ENCODE assay signal across 21 cellular contexts in the genomic region with DNA sequence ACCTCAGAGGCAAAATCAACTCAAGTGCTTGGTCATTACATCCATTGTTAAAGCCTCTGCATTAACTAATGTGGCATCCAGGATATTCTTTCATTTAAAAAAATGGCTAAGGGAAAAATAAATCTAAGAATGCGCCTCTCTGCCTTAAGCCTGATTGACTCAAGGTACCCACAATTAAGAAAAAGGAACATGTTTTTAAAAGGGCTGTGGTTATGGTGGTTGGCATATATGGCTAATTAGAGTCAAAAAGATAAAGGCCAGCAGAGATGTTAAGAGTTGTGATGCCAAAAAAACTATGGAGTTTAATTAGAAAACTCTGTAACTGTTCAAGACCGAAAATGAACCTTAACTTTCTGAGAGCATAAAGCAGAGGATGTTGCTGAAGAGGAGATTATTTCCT.
DNase-seq lines count a peak whose midpoint lies in the region; ATAC-seq, FAIRE-seq and TF ChIP-seq lines count a peak whose summit lies in the region.
"Had no signal": no experiment of that assay in that cellular context is flagged by ENCODE, and none has a peak within 500 bp of the region (broad histone marks: within the 10 kb centered on the region; RNA-seq: fewer than 3 reads in every experiment).

No MANE protein-coding gene starts in this region.

- intact Hi-C loops in GM12878 (cut with micrococcal nuclease; ENCODE audit: unreplicated experiment), result no loop called here

- H3K9ac ChIP-seq in GM12878 (ENCODE audit: control insufficient read depth, insufficient read depth, low read length), result no peak overlapping the region

- SMC1A ChIA-PET in GM12878 (lab: Charles Lee; ENCODE audit: uncharacterized antibody, unreplicated experiment), result interaction anchor here (1.1 to 3.2 kb wide), 10 partner anchors 8 to 214 kb away, joined by 3 to 15 read pairs (median 3); no protein-coding TSS in a partner anchor

- no peak for DNase-seq in activated T-cell treated with anti-CD3 and anti-CD28 coated beads, Interleukin-2, amount 50 U/mL, for 72 hours
- no peak for DNase-seq in activated T-cell treated with anti-CD3 and anti-CD28 coated beads, Interleukin-2, amount 50 U/mL, for 48 hours
- DNase-seq in SJSA1 (ENCODE audit: low read depth in 1 of 2, low spot score in 2 of 2) (no peak), GM12878 (ENCODE audit: low read depth, low spot score) (no peak), GM23338 (ENCODE audit: low spot score) (no peak), T1000 (lab: John Stamatoyannopoulos, UW) (no peak), NCI-H748 treated with DMSO at 0.1 percent for 48 hours (lab: John Stamatoyannopoulos, UW) (no peak)
- DNase-seq in stimulated activated naive CD8-positive, alpha-beta T cell treated with anti-CD3 and anti-CD28 coated beads, Interleukin-15, Interleukin-2, amounts not matched to agents 100 U/mL and 50 U/mL, for 24 hours, result no peak
- DNase-seq: activated T-cell treated with anti-CD3 and anti-CD28 coated beads, Interleukin-2, amount 50 U/mL, for 1 hour; NCI-H1105; NCI-H2029; NCI-H345; nucleus accumbens; Peyer's patch; SJCRH30; upper lobe of left lung had no signal

- RAD21 ChIA-PET in GM12878 (lab: Charles Lee; ENCODE audit: unreplicated experiment), result interaction anchor here (1.1 to 1.4 kb wide), 3 partner anchors 18 to 70 kb away, joined by 3 to 8 read pairs (median 4); no protein-coding TSS in a partner anchor

- no peaks in the 10 kb centered on the region for H3K9me3 Mint-ChIP-seq in activated T-cell treated with anti-CD3 and anti-CD28 coated beads, Interleukin-2, amount 50 U/mL, for 72 hours
- H3K9me3 Mint-ChIP-seq in GM23338, result no peaks in the 10 kb centered on the region
- H3K9me3 Mint-ChIP-seq: WTC11 had no signal

- H3K36me3 ChIP-seq in SJSA1, result no peaks in the 10 kb centered on the region
- H3K36me3 ChIP-seq in GM12878 (ENCODE audit: control insufficient read depth in 2 of 2, insufficient read depth in 2 of 2, low read length in 1 of 2), result no peaks in the 10 kb centered on the region
- no peaks in the 10 kb centered on the region for H3K36me3 ChIP-seq in GM23338 (ENCODE audit: insufficient read depth)
- H3K36me3 ChIP-seq: Peyer's patch, SJCRH30, upper lobe of left lung had no signal

- H3K27me3 Mint-ChIP-seq in activated T-cell treated with anti-CD3 and anti-CD28 coated beads, Interleukin-2, amount 50 U/mL, for 72 hours (ENCODE audit: low read depth), result no peaks in the 10 kb centered on the region
- peaks cover 9% of the 10 kb centered on the region for H3K27me3 Mint-ChIP-seq in GM23338 (ENCODE audit: insufficient read depth, low read depth, poor library complexity)

- H3K9me2 ChIP-seq in GM23338 (ENCODE audit: insufficient read depth), result no peaks in the 10 kb centered on the region

- H3K4me1 ChIP-seq in SJSA1 (replicated peaks) (peaks cover 18% of the 10 kb centered on the region), GM12878 (ENCODE audit: control insufficient read depth, insufficient read depth, low read length) (peaks cover 18% of the 10 kb centered on the region), GM23338 (ENCODE audit: insufficient read depth) (peaks cover 1% of the 10 kb centered on the region; the same call in 1 of the 2 replicates)
- H3K4me1 ChIP-seq: A549, Peyer's patch, SJCRH30 had no signal

- H3K27ac Mint-ChIP-seq in activated T-cell treated with anti-CD3 and anti-CD28 coated beads, Interleukin-2, amount 50 U/mL, for 72 hours, result peak overlapping the region; percentile 14
- H3K27ac Mint-ChIP-seq in GM23338, result no peak overlapping the region
- H3K27ac Mint-ChIP-seq: WTC11 had no signal

- no peak for TF ChIP-seq RAD21 in GM12878 (IDR thresholded peaks at IDR 0.05; ENCODE audit: insufficient read depth, low read depth, low read length)

- H2AFZ ChIP-seq in GM12878 (ENCODE audit: control insufficient read depth, low read depth, low read length), result no peak overlapping the region
- no peak overlapping the region for H2AFZ ChIP-seq in GM23338

- no peaks in the 10 kb centered on the region for H3K79me2 ChIP-seq in GM12878 (ENCODE audit: control insufficient read depth, insufficient read depth, low read length)
- no peaks in the 10 kb centered on the region for H3K79me2 ChIP-seq in GM23338 (replicated peaks; ENCODE audit: insufficient read depth)

- H3F3A ChIP-seq in GM23338 (replicated peaks; ENCODE audit: low read depth), result no peaks in the 10 kb centered on the region

- H3K4me2 ChIP-seq in GM12878 (ENCODE audit: control insufficient read depth, insufficient read depth) (no peak overlapping the region), GM23338 (no peak overlapping the region)
- H3K4me2 ChIP-seq: A549 had no signal

- no peak for TF ChIP-seq EP300 in GM12878 (IDR thresholded peaks at IDR 0.05; ENCODE audit: borderline replicate concordance in 1 of 2, control insufficient read depth in 1 of 2, low read depth in 2 of 2, low read length in 2 of 2)

- H4K20me1 ChIP-seq in GM12878 (ENCODE audit: control insufficient read depth, insufficient read depth), result no peaks in the 10 kb centered on the region
- no peaks in the 10 kb centered on the region for H4K20me1 ChIP-seq in GM23338 (replicated peaks; ENCODE audit: insufficient read depth)

- in situ Hi-C loops in GM12878 (cut with MboI), result no loop called here

- WGBS in GM12878 (ENCODE audit: insufficient coverage, insufficient replicate concordance, low lambda C conversion rate, missing lambda C conversion rate), result 26% methylated on average over 2 of the region's 2 CpGs

- no peak for TF ChIP-seq POLR2A in GM12878 (IDR thresholded peaks at IDR 0.05; ENCODE audit: low read depth, low read length)

- H3K4me3 ChIP-seq in SJSA1, result no peak overlapping the region
- no peak overlapping the region for H3K4me3 ChIP-seq in GM12878
- no peak overlapping the region for H3K4me3 ChIP-seq in GM23338
- H3K4me3 ChIP-seq: A549, coronary artery, Peyer's patch, SJCRH30, upper lobe of left lung had no signal

- POLR2A ChIA-PET in GM12878 (lab: Charles Lee), result no interaction called here

- H3K27me3 ChIP-seq in SJSA1 (replicated peaks), result no peaks in the 10 kb centered on the region
- no peaks in the 10 kb centered on the region for H3K27me3 ChIP-seq in GM12878 (replicated peaks in 1 of 2; ENCODE audit: control insufficient read depth in 2 of 2, insufficient read depth in 2 of 2, low read length in 1 of 2)
- H3K27me3 ChIP-seq in GM23338 (ENCODE audit: insufficient read depth), result no peaks in the 10 kb centered on the region
- H3K27me3 ChIP-seq: Peyer's patch, upper lobe of left lung had no signal

- ATAC-seq in activated T-cell treated with anti-CD3 and anti-CD28 coated beads, Interleukin-2, amount 50 U/mL, for 72 hours (replicated peaks in 1 of 2), result peak in 1 of 2 donors; percentile 11
- ATAC-seq in GM12878 (no peak; the same call in 2 of the 3 replicates), GM23338 (no peak)
- peak; percentile 75 for ATAC-seq in stimulated activated naive CD8-positive, alpha-beta T cell treated with anti-CD3 and anti-CD28 coated beads, Interleukin-15, Interleukin-2, amounts not matched to agents 100 U/mL and 50 U/mL, for 24 hours
- ATAC-seq: A549, WTC11 had no signal

- H3K27ac ChIP-seq in SJSA1, result peak overlapping the region; percentile 21
- no peak overlapping the region for H3K27ac ChIP-seq in GM12878 (ENCODE audit: control insufficient read depth, insufficient read depth)
- H3K27ac ChIP-seq in GM23338 (ENCODE audit: low read depth), result no peak overlapping the region
- H3K27ac ChIP-seq: A549, coronary artery, Peyer's patch, SJCRH30, upper lobe of left lung had no signal

- peak overlapping the region; percentile 3 to 38 for H3K4me3 Mint-ChIP-seq in activated T-cell treated with anti-CD3 and anti-CD28 coated beads, Interleukin-2, amount 50 U/mL, for 72 hours
- H3K4me3 Mint-ChIP-seq in GM23338, result no peak overlapping the region
- H3K4me3 Mint-ChIP-seq: WTC11 had no signal

- H3K9me3 ChIP-seq in SJSA1 (replicated peaks) (no peaks in the 10 kb centered on the region), GM12878 (replicated peaks; ENCODE audit: control insufficient read depth, insufficient read depth, low read length) (no peaks in the 10 kb centered on the region)
- H3K9me3 ChIP-seq: A549, Peyer's patch, SJCRH30, upper lobe of left lung had no signal

- FAIRE-seq in GM12878 (lab: Jason Lieb, UNC), result no peak
- FAIRE-seq: A549, D721Med, H54 had no signal

- H3K36me3 Mint-ChIP-seq in activated T-cell treated with anti-CD3 and anti-CD28 coated beads, Interleukin-2, amount 50 U/mL, for 72 hours (ENCODE audit: insufficient read depth in 2 of 2), result peaks cover 0 to 2% of the 10 kb centered on the region in 2 donors
- H3K36me3 Mint-ChIP-seq in GM23338 (ENCODE audit: low read depth), result no peaks in the 10 kb centered on the region
- H3K36me3 Mint-ChIP-seq: WTC11 had no signal

- peaks cover 75% of the 10 kb centered on the region for H3K4me1 Mint-ChIP-seq in activated T-cell treated with anti-CD3 and anti-CD28 coated beads, Interleukin-2, amount 50 U/mL, for 72 hours (ENCODE audit: low read depth)
- peaks cover 3% of the 10 kb centered on the region; the same call in 2 of the 3 replicates for H3K4me1 Mint-ChIP-seq in GM23338

- CTCF ChIA-PET in GM12878 (lab: Yijun Ruan, JAX), result interaction anchor here (1.1 to 11.7 kb wide), 7 partner anchors 24 to 316 kb away, joined by 3 to 98 read pairs (median 9); no protein-coding TSS in a partner anchor

- BruUV-seq in GM12878 (replicated peaks; lab: Mats Ljungman, UMichigan), result no TSS peak

- TF ChIP-seq CTCF in GM12878 (IDR thresholded peaks at IDR 0.05 in 2 of 3, conservative IDR thresholded peaks at IDR 0.05 in 1 of 3; ENCODE audit: control insufficient read depth in 2 of 3, extremely low read depth in 1 of 3, insufficient read depth in 1 of 3, low read depth in 3 of 3, low read length in 3 of 3), result no peak
- TF ChIP-seq CTCF in GM23338 (conservative IDR thresholded peaks at IDR 0.05; ENCODE audit: low read depth in 2 of 2), result no peak

TF ChIP-seq in GM12878, 131 proteins besides CTCF, POLR2A, EP300 and RAD21 (continues in another document):
- TF ChIP-seq YBX1 (IDR thresholded peaks at IDR 0.05), result no peak
- no peak for TF ChIP-seq WRNIP1 (IDR thresholded peaks at IDR 0.05; ENCODE audit: borderline replicate concordance, low read depth, low read length)
- no peak for TF ChIP-seq TARDBP (IDR thresholded peaks at IDR 0.05; ENCODE audit: borderline replicate concordance)
- no peak for TF ChIP-seq RBBP5 (conservative IDR thresholded peaks at IDR 0.05)

TF ChIP-seq in GM23338, 12 proteins besides CTCF, POLR2A, EP300 and RAD21 (continues in another document):
- TF ChIP-seq CREB1 (CRISPR knock-in tag; IDR thresholded peaks at IDR 0.05; ENCODE audit: low read depth), result no peak
- no peak for TF ChIP-seq STAT1 (IDR thresholded peaks at IDR 0.05; ENCODE audit: unreplicated experiment)
- TF ChIP-seq ZNF331 (CRISPR knock-in tag; IDR thresholded peaks at IDR 0.05; ENCODE audit: low read depth), result no peak
